Comparison of ENCODE assay signal across 23 cellular contexts in genomic region chr7:5320391-5320790, GRCh38.
"Had no signal": no experiment of that assay in that cellular context is flagged by ENCODE, and none has a peak within 500 bp of the region (broad histone marks: within the 10 kb centered on the region; RNA-seq: fewer than 3 reads in every experiment).

No MANE protein-coding gene starts in this region.

- H3K4me1 Mint-ChIP-seq: immature natural killer cell had no signal

- ATAC-seq: left ventricle myocardium superior, pancreas had no signal

- DNase-seq: colonic mucosa; dermis blood vessel endothelial cell; effector memory CD4-positive, alpha-beta T cell; hypothalamus; immature natural killer cell; islet precursor cell; kidney glomerular epithelial cell; left ventricle myocardium superior; lower lobe of right lung; natural killer cell; occipital lobe; retina; right lobe of liver; small intestine; stimulated activated CD4-positive, alpha-beta T cell treated with anti-CD3 and anti-CD28 coated beads, Interleukin-15, amount 100 ng/mL, for 24 hours; stimulated activated CD4-positive, alpha-beta T cell treated with anti-CD3 and anti-CD28 coated beads, Interleukin-2, amount 100 ng/mL, for 48 hours; stimulated activated naive CD4-positive, alpha-beta T cell; substantia nigra; testis; tibial artery; uterus had no signal

- H3K27ac Mint-ChIP-seq: natural killer cell, type B pancreatic cell had no signal

- H3K27me3 Mint-ChIP-seq: type B pancreatic cell had no signal

- H3K4me3 Mint-ChIP-seq: immature natural killer cell, natural killer cell, type B pancreatic cell had no signal
